In the genomic region with DNA sequence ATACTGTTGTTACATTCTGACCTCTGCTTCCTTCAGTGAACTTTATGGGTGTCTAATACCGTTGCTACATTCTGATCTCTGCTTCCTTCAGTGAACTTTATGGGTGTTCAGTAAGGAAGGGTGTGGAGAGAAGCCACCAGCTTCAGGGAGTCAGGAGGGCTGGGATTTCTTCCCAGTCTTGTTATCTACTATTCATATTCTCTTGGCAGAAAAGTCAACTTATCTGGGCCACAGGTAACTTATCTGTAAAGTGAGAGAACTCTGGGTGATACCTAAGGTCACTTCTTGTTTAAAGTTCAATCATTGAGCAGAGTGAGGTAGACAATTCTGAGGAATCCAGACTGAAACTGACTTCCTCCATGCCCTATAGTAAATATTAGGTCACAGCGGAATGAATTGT, we compare ENCODE assay signal across 20 cellular contexts.
DNase-seq lines count a peak whose midpoint lies in the region; ATAC-seq, FAIRE-seq and TF ChIP-seq lines count a peak whose summit lies in the region.
"Had no signal": no experiment of that assay in that cellular context is flagged by ENCODE, and none has a peak within 500 bp of the region (broad histone marks: within the 10 kb centered on the region; RNA-seq: fewer than 3 reads in every experiment).

No MANE protein-coding gene starts in this region.

- peaks cover 0 to 20% (median 9%) of the 10 kb centered on the region in 4 donors for H3K4me1 ChIP-seq in Peyer's patch
- peaks cover 4% of the 10 kb centered on the region for H3K4me1 ChIP-seq in colonic mucosa
- peaks cover 31% of the 10 kb centered on the region for H3K4me1 ChIP-seq in mucosa of descending colon (ENCODE audit: low read depth)

- H3K4me3 ChIP-seq in Peyer's patch (no peak overlapping the region), colonic mucosa (no peak overlapping the region), mucosa of descending colon (no peak overlapping the region)
- H3K4me3 ChIP-seq: SK-N-MC had no signal

- peak overlapping the region; percentile 17 for H3K4me3 Mint-ChIP-seq in type B pancreatic cell
- H3K4me3 Mint-ChIP-seq: CD4-positive, CD25-positive, alpha-beta regulatory T cell had no signal

- peaks cover 5% of the 10 kb centered on the region for H3K4me1 Mint-ChIP-seq in type B pancreatic cell (ENCODE audit: unreplicated experiment)

- TF ChIP-seq POLR2A in Peyer's patch (IDR thresholded peaks at IDR 0.05), result peak in 1 of 2 donors; percentile 40
- no peak for TF ChIP-seq POLR2A in GM12892 (IDR thresholded peaks at IDR 0.05; ENCODE audit: low read depth, low read length)

- peak overlapping the region; percentile 94 for H3K27ac Mint-ChIP-seq in type B pancreatic cell
- H3K27ac Mint-ChIP-seq: CD4-positive, CD25-positive, alpha-beta regulatory T cell had no signal

- no peak for FAIRE-seq in GM12892 (lab: Jason Lieb, UNC)
- FAIRE-seq: GM19239, H54 had no signal

- H3K36me3 ChIP-seq in Peyer's patch (no peaks in the 10 kb centered on the region), colonic mucosa (no peaks in the 10 kb centered on the region), mucosa of descending colon (ENCODE audit: low read depth) (no peaks in the 10 kb centered on the region)

- H3K27me3 Mint-ChIP-seq in type B pancreatic cell, result no peaks in the 10 kb centered on the region

- peak; percentile 75 for ATAC-seq in mucosa of descending colon

- no peaks in the 10 kb centered on the region for H3K27me3 ChIP-seq in Peyer's patch
- no peaks in the 10 kb centered on the region for H3K27me3 ChIP-seq in colonic mucosa

- H3K9me3 ChIP-seq in Peyer's patch, result no peaks in the 10 kb centered on the region
- no peaks in the 10 kb centered on the region for H3K9me3 ChIP-seq in colonic mucosa
- no peaks in the 10 kb centered on the region for H3K9me3 ChIP-seq in mucosa of descending colon

- DNase-seq in Peyer's patch (peak in 1 of 3 donors; percentile 68), colonic mucosa (peak; percentile 59), mucosa of descending colon (peak in 1 of 3 donors; percentile 64), type B pancreatic cell (ENCODE audit: extremely low spot score, unreplicated experiment) (no peak), HPDE6-E6E7 (ENCODE audit: extremely low spot score) (no peak), GM12892 (ENCODE audit: insufficient read length) (no peak)
- no peak for DNase-seq in activated CD4-positive, alpha-beta T cell treated with anti-CD3 and anti-CD28 coated beads, Interleukin-2, amount 50 U/mL, for 4 hours
- DNase-seq: CD4-positive, CD25-positive, alpha-beta regulatory T cell; DMS53; NCI-H1048; NCI-H1436 treated with DMSO at 0.1 percent for 48 hours; NCI-H2029 treated with DMSO at 0.1 percent for 48 hours; NCI-H2171 treated with DMSO at 0.1 percent for 48 hours; NCI-H446 treated with DMSO at 0.1 percent for 48 hours; NCI-H748 treated with DMSO at 0.1 percent for 48 hours; OCI-M1 had no signal

- H3K27ac ChIP-seq in Peyer's patch, result peak overlapping the region in 3 of 4 donors; percentile 47 to 92 (median 87)
- peak overlapping the region; percentile 85 for H3K27ac ChIP-seq in colonic mucosa
- H3K27ac ChIP-seq: KMS-11, SK-N-MC had no signal

- H3K36me3 Mint-ChIP-seq in type B pancreatic cell, result no peaks in the 10 kb centered on the region
- H3K36me3 Mint-ChIP-seq: CD4-positive, CD25-positive, alpha-beta regulatory T cell had no signal

- intact Hi-C loops in colonic mucosa (cut with DNase I) (no loop called here), mucosa of descending colon (cut with DNase I, micrococcal nuclease) (loop anchor here in 1 of 2 donors (10.0 kb wide), 1 partner anchor 53 kb away; no protein-coding TSS in a partner anchor)

- H3K9me3 Mint-ChIP-seq in type B pancreatic cell, result peaks cover 5% of the 10 kb centered on the region
- H3K9me3 Mint-ChIP-seq: CD4-positive, CD25-positive, alpha-beta regulatory T cell had no signal

- no peak for TF ChIP-seq CTCF in Peyer's patch (IDR thresholded peaks at IDR 0.05)
- TF ChIP-seq CTCF in colonic mucosa (IDR thresholded peaks at IDR 0.05), result no peak
- no peak for TF ChIP-seq CTCF in mucosa of descending colon (IDR thresholded peaks at IDR 0.05)
- TF ChIP-seq CTCF in type B pancreatic cell (conservative IDR thresholded peaks at IDR 0.05), result no peak

- H3K9ac ChIP-seq in colonic mucosa (ENCODE audit: low read depth in 2 of 2, low read length in 2 of 2), result peak overlapping the region in 1 of 2 donors; percentile 52
- H3K9ac ChIP-seq: KMS-11 had no signal
